In genomic region chr2:168915433-168916328, GRCh38 we compare ENCODE assay signal across 32 cellular contexts. TPM values are rescaled to one million over a fixed set of nuclear protein-coding genes. Genes with fewer than 3 reads are reported as not detected.
DNase-seq lines count a peak whose midpoint lies in the region; ATAC-seq, FAIRE-seq and TF ChIP-seq lines count a peak whose summit lies in the region.
"Had no signal": no experiment of that assay in that cellular context is flagged by ENCODE, and none has a peak within 500 bp of the region (broad histone marks: within the 10 kb centered on the region; RNA-seq: fewer than 3 reads in every experiment).

No MANE protein-coding gene starts in this region.

- intact Hi-C loops in GM12878 (cut with micrococcal nuclease; ENCODE audit: unreplicated experiment) = no loop called here

- H3K27me3 ChIP-seq in GM12878 (replicated peaks in 1 of 2; ENCODE audit: control insufficient read depth in 2 of 2, insufficient read depth in 2 of 2, low read length in 1 of 2) = peaks cover 5 to 11% of the 10 kb centered on the region in 2 experiments; a peak in 3 of 4 replicates
- H3K27me3 ChIP-seq: BLaER1 treated with 17β-estradiol and CSF1 and Interleukin-3, amounts not matched to agents 10 nM and 100 nM; body of pancreas; neural progenitor cell; sigmoid colon; testis had no signal

- H3K9me3 ChIP-seq in GM12878 (replicated peaks; ENCODE audit: control insufficient read depth, insufficient read depth, low read length) = no peaks in the 10 kb centered on the region
- H3K9me3 ChIP-seq: body of pancreas, sigmoid colon, testis had no signal

- no peaks in the 10 kb centered on the region for H4K20me1 ChIP-seq in GM12878 (ENCODE audit: control insufficient read depth, insufficient read depth)
- H4K20me1 ChIP-seq: BLaER1 treated with 17β-estradiol and CSF1 and Interleukin-3, amounts not matched to agents 10 nM and 100 nM had no signal

- H3K9ac ChIP-seq in GM12878 (ENCODE audit: control insufficient read depth, insufficient read depth, low read length) = no peak overlapping the region
- H3K9ac ChIP-seq: BLaER1 treated with 17β-estradiol and CSF1 and Interleukin-3, amounts not matched to agents 10 nM and 100 nM; neural progenitor cell had no signal

- H3K27me3 Mint-ChIP-seq in stimulated activated naive CD8-positive, alpha-beta T cell treated with anti-CD3 and anti-CD28 coated beads, Interleukin-15, amount 100 ng/mL, for 72 hours = peaks cover 42% of the 10 kb centered on the region

- no peaks in the 10 kb centered on the region for H3K36me3 ChIP-seq in GM12878 (ENCODE audit: control insufficient read depth in 2 of 2, insufficient read depth in 2 of 2, low read length in 1 of 2)
- H3K36me3 ChIP-seq: BLaER1 treated with 17β-estradiol and CSF1 and Interleukin-3, amounts not matched to agents 10 nM and 100 nM; sigmoid colon; WERI-Rb-1 had no signal

- no peak overlapping the region for H3K4me3 Mint-ChIP-seq in stimulated activated naive CD8-positive, alpha-beta T cell treated with anti-CD3 and anti-CD28 coated beads, Interleukin-15, amount 100 ng/mL, for 72 hours
- H3K4me3 Mint-ChIP-seq: immature natural killer cell; memory B cell; neural progenitor cell; stimulated activated naive B cell treated with anti-CD40 and anti-IgM and Interleukin-4, amounts not matched to agents 10 μg/mL and 1 μg/mL and 100 μg/mL, for 72 hours had no signal

- DNase-seq in activated naive CD4-positive, alpha-beta T cell treated with anti-CD3 and anti-CD28 coated beads, Interleukin-2, amount 50 U/mL, for 72 hours (ENCODE audit: low spot score in 2 of 2) = no peak
- no peak for DNase-seq in activated naive CD4-positive, alpha-beta T cell treated with anti-CD3 and anti-CD28 coated beads, Interleukin-2, amount 50 U/mL, for 16 hours
- peak; percentile 76 for DNase-seq in NCI-H2171 (lab: John Stamatoyannopoulos, UW)
- DNase-seq in GM12878 (ENCODE audit: low read depth, low spot score) = no peak
- DNase-seq in stimulated activated naive CD8-positive, alpha-beta T cell treated with anti-CD3 and anti-CD28 coated beads, Interleukin-15, amount 100 ng/mL, for 72 hours = no peak
- no peak for DNase-seq in SKM-1 (lab: John Stamatoyannopoulos, UW; ENCODE audit: unreplicated experiment)
- DNase-seq: activated CD8-positive, alpha-beta memory T cell treated with anti-CD3 and anti-CD28 coated beads, Interleukin-2, amount 50 U/mL, for 4 hours; activated gamma-delta T cell; body of pancreas; EL; hypothalamus; immature natural killer cell; NCI-H1048; NCI-H187; NK-92 treated with Interleukin-12 subunit alpha and Interleukin-12 subunit beta, amount 100 ng/mL, for 24 hours; SHP77; sigmoid colon; stimulated activated CD4-positive, alpha-beta T cell treated with anti-CD3 and anti-CD28 coated beads, Interleukin-4, amount 100 ng/mL, for 4 hours; stimulated activated naive B cell treated with anti-CD40 and anti-IgM and Interleukin-4, amounts not matched to agents 10 μg/mL and 1 μg/mL and 100 μg/mL, for 72 hours; T-helper 9 cell; testis; WERI-Rb-1 had no signal

- peaks cover 16% of the 10 kb centered on the region for H3K4me1 Mint-ChIP-seq in stimulated activated naive CD8-positive, alpha-beta T cell treated with anti-CD3 and anti-CD28 coated beads, Interleukin-15, amount 100 ng/mL, for 72 hours
- H3K4me1 Mint-ChIP-seq: memory B cell had no signal

- RAD21 ChIA-PET in GM12878 (lab: Charles Lee; ENCODE audit: unreplicated experiment) = no interaction called here

- no peaks in the 10 kb centered on the region for H3K79me2 ChIP-seq in GM12878 (ENCODE audit: control insufficient read depth, insufficient read depth, low read length)

- no peak for TF ChIP-seq POLR2A in GM12878 (IDR thresholded peaks at IDR 0.05; ENCODE audit: low read depth, low read length)

- WGBS in GM12878 (ENCODE audit: insufficient coverage, insufficient replicate concordance, low lambda C conversion rate, missing lambda C conversion rate) = 89% methylated on average over 3 of the region's 3 CpGs

- POLR2A ChIA-PET in GM12878 (lab: Charles Lee) = no interaction called here

- H3K4me2 ChIP-seq in GM12878 (ENCODE audit: control insufficient read depth, insufficient read depth) = no peak overlapping the region
- H3K4me2 ChIP-seq: BLaER1 treated with 17β-estradiol and CSF1 and Interleukin-3, amounts not matched to agents 10 nM and 100 nM; neural progenitor cell had no signal

- no TSS peak for BruUV-seq in GM12878 (replicated peaks; lab: Mats Ljungman, UMichigan)

- no peak overlapping the region for H3K27ac Mint-ChIP-seq in activated naive CD4-positive, alpha-beta T cell treated with anti-CD3 and anti-CD28 coated beads, Interleukin-2, amount 50 U/mL, for 72 hours
- H3K27ac Mint-ChIP-seq in stimulated activated naive CD8-positive, alpha-beta T cell treated with anti-CD3 and anti-CD28 coated beads, Interleukin-15, amount 100 ng/mL, for 72 hours = no peak overlapping the region
- H3K27ac Mint-ChIP-seq: immature natural killer cell; memory B cell; neural progenitor cell; stimulated activated naive B cell treated with anti-CD40 and anti-IgM and Interleukin-4, amounts not matched to agents 10 μg/mL and 1 μg/mL and 100 μg/mL, for 72 hours had no signal

- TF ChIP-seq RAD21 in GM12878 (IDR thresholded peaks at IDR 0.05; ENCODE audit: insufficient read depth, low read depth, low read length) = no peak

- peak; percentile 48 to 77 for ATAC-seq in activated naive CD4-positive, alpha-beta T cell treated with anti-CD3 and anti-CD28 coated beads, Interleukin-2, amount 50 U/mL, for 72 hours
- ATAC-seq in GM12878 (peak; percentile 22; the same call in 1 of the 3 replicates), GM18858 (IDR thresholded peaks at IDR 0.05; ENCODE audit: unreplicated experiment) (no peak), HG02759 (IDR thresholded peaks at IDR 0.05; ENCODE audit: unreplicated experiment) (no peak)
- peak; percentile 71 for ATAC-seq in stimulated activated naive CD8-positive, alpha-beta T cell treated with anti-CD3 and anti-CD28 coated beads, Interleukin-15, amount 100 ng/mL, for 72 hours
- ATAC-seq: body of pancreas; HepG2; stimulated activated naive B cell treated with anti-CD40 and anti-IgM and Interleukin-4, amounts not matched to agents 10 μg/mL and 1 μg/mL and 100 μg/mL, for 72 hours had no signal

- H3K36me3 Mint-ChIP-seq in activated naive CD4-positive, alpha-beta T cell treated with anti-CD3 and anti-CD28 coated beads, Interleukin-2, amount 50 U/mL, for 72 hours = peaks cover 0 to 10% of the 10 kb centered on the region in 2 donors
- H3K36me3 Mint-ChIP-seq: immature natural killer cell; memory B cell; neural progenitor cell; stimulated activated naive B cell treated with anti-CD40 and anti-IgM and Interleukin-4, amounts not matched to agents 10 μg/mL and 1 μg/mL and 100 μg/mL, for 72 hours had no signal

- H3K9me3 Mint-ChIP-seq in activated naive CD4-positive, alpha-beta T cell treated with anti-CD3 and anti-CD28 coated beads, Interleukin-2, amount 50 U/mL, for 72 hours = peaks cover 0 to 5% of the 10 kb centered on the region in 2 donors
- H3K9me3 Mint-ChIP-seq in stimulated activated naive CD8-positive, alpha-beta T cell treated with anti-CD3 and anti-CD28 coated beads, Interleukin-15, amount 100 ng/mL, for 72 hours = peaks cover 0 to 7% of the 10 kb centered on the region in 2 donors
- H3K9me3 Mint-ChIP-seq: immature natural killer cell; memory B cell; stimulated activated naive B cell treated with anti-CD40 and anti-IgM and Interleukin-4, amounts not matched to agents 10 μg/mL and 1 μg/mL and 100 μg/mL, for 72 hours had no signal

- no peak for TF ChIP-seq CTCF in GM12878 (IDR thresholded peaks at IDR 0.05 in 2 of 3, conservative IDR thresholded peaks at IDR 0.05 in 1 of 3; ENCODE audit: control insufficient read depth in 2 of 3, extremely low read depth in 1 of 3, insufficient read depth in 1 of 3, low read depth in 3 of 3, low read length in 3 of 3)

- SMC1A ChIA-PET in GM12878 (lab: Charles Lee; ENCODE audit: uncharacterized antibody, unreplicated experiment) = interaction anchor here (0.7 kb wide), 1 partner anchor 215 kb away, joined by 3 read pairs; no protein-coding TSS in a partner anchor

- H3K4me3 ChIP-seq in GM12878 = no peak overlapping the region
- H3K4me3 ChIP-seq: BLaER1 treated with 17β-estradiol and CSF1 and Interleukin-3, amounts not matched to agents 10 nM and 100 nM; body of pancreas; neural progenitor cell; sigmoid colon; testis had no signal

- CTCF ChIA-PET in GM12878 (lab: Yijun Ruan, JAX) = interaction anchor here (2.0 kb wide), 1 partner anchor 142 kb away, joined by 7 read pairs; no protein-coding TSS in a partner anchor

- no peak for FAIRE-seq in GM12878 (lab: Jason Lieb, UNC)
- FAIRE-seq: GM12892, HepG2, urothelium cell line had no signal

- H2AFZ ChIP-seq in GM12878 (ENCODE audit: control insufficient read depth, low read depth, low read length) = no peak overlapping the region
- H2AFZ ChIP-seq: neural progenitor cell had no signal

- H3K27ac ChIP-seq in GM12878 (ENCODE audit: control insufficient read depth, insufficient read depth) = no peak overlapping the region
- H3K27ac ChIP-seq: BLaER1 treated with 17β-estradiol and CSF1 and Interleukin-3, amounts not matched to agents 10 nM and 100 nM; body of pancreas; neural progenitor cell; sigmoid colon; testis; WERI-Rb-1 had no signal

- no peak for TF ChIP-seq EP300 in GM12878 (IDR thresholded peaks at IDR 0.05; ENCODE audit: borderline replicate concordance in 1 of 2, control insufficient read depth in 1 of 2, low read depth in 2 of 2, low read length in 2 of 2)

- in situ Hi-C loops in GM12878 (cut with MboI) = loop anchor here (5.0 kb wide), 1 partner anchor 138 kb away; no protein-coding TSS in a partner anchor

- H3K4me1 ChIP-seq in GM12878 (ENCODE audit: control insufficient read depth, insufficient read depth, low read length) = no peaks in the 10 kb centered on the region
- H3K4me1 ChIP-seq: BLaER1 treated with 17β-estradiol and CSF1 and Interleukin-3, amounts not matched to agents 10 nM and 100 nM; sigmoid colon; testis had no signal

RNA-seq across cellular contexts. Expression of gene G6PC2, which starts 14.6 kb away (rescaled TPM):
- total RNA-seq in activated naive CD4-positive, alpha-beta T cell treated with anti-CD3 and anti-CD28 coated beads, Interleukin-2, amount 50 U/mL, for 72 hours = not detected
- total RNA-seq in GM12878 (2013; cell fraction: nucleolus; rRNA removed) = not detected in 2 replicates
- total RNA-seq in GM12878 (2014; rRNA removed) (not detected in 2 replicates), GM12878 (2014; rRNA removed; fragmentation: Illumina TruSeq; extraction: Trizol) (not detected in 2 replicates), GM12878 (2021) (not detected in 2 replicates)
- polyA plus RNA-seq in GM12878 (2011; ENCODE audit: low read depth) = not detected
- polyA plus RNA-seq in GM12878 (2011; rRNA removed) (not detected in 2 replicates), GM12878 (2014; fragmentation: Illumina TruSeq; extraction: Trizol) (not detected in 2 replicates), GM12878 (2014; fragmentation: Nextera tagmentation; extraction: Ambion mirVana) (not detected), GM12878 (2014; rRNA removed) (not detected in 2 replicates), GM12878 (2016; fragmentation: Nextera tagmentation; extraction: Ambion mirVana) (not detected)
- not detected in 2 replicates for polyA plus RNA-seq in GM12878 (2011; cell fraction: cytosol; rRNA removed)
- not detected in 2 replicates for polyA plus RNA-seq in GM12878 (2011; cell fraction: nucleus; rRNA removed)
- not detected in 2 replicates for polyA plus RNA-seq in GM12878 (2012)
- not detected in 2 replicates for polyA minus RNA-seq in GM12878 (2011; rRNA and poly(A)+ RNA removed)
- polyA minus RNA-seq in GM12878 (2011; cell fraction: cytosol; rRNA and poly(A)+ RNA removed) = not detected in 2 replicates
- polyA minus RNA-seq in GM12878 (2011; cell fraction: nucleus; rRNA and poly(A)+ RNA removed) = not detected in 2 replicates
- total RNA-seq: H4, HepG2, sigmoid colon had no signal
- polyA plus RNA-seq: AG04450, HepG2, immature natural killer cell had no signal

RNA-seq across cellular contexts. Expression of gene SPC25, which starts 25.5 kb away (rescaled TPM):
- total RNA-seq in activated naive CD4-positive, alpha-beta T cell treated with anti-CD3 and anti-CD28 coated beads, Interleukin-2, amount 50 U/mL, for 72 hours = 10 to 100 TPM; 28.5 to 50.5 TPM
- total RNA-seq in GM12878 (2013; cell fraction: nucleolus; rRNA removed) = 10.4 and 11.6 TPM in 2 replicates
- total RNA-seq in GM12878 (2014; rRNA removed) (19.7 and 22.2 TPM in 2 replicates), GM12878 (2014; rRNA removed; fragmentation: Illumina TruSeq; extraction: Trizol) (20.9 and 23.1 TPM in 2 replicates), GM12878 (2021) (18.7 and 22.8 TPM in 2 replicates)
- 10.3 TPM for polyA plus RNA-seq in GM12878 (2011; ENCODE audit: low read depth)
- polyA plus RNA-seq in GM12878 (2011; rRNA removed) (31.6 and 39.9 TPM in 2 replicates), GM12878 (2014; fragmentation: Illumina TruSeq; extraction: Trizol) (32.5 and 38.5 TPM in 2 replicates), GM12878 (2014; fragmentation: Nextera tagmentation; extraction: Ambion mirVana) (10 to 100 TPM; 32.8 to 42.7 TPM), GM12878 (2014; rRNA removed) (17.9 and 23.1 TPM in 2 replicates), GM12878 (2016; fragmentation: Nextera tagmentation; extraction: Ambion mirVana) (10 to 100 TPM; 48.3 to 61.5 TPM)
- polyA plus RNA-seq in GM12878 (2011; cell fraction: cytosol; rRNA removed) = 11.1 and 14.1 TPM in 2 replicates
- 5.8 and 9.3 TPM in 2 replicates for polyA plus RNA-seq in GM12878 (2011; cell fraction: nucleus; rRNA removed)
- 14.2 and 16.8 TPM in 2 replicates for polyA plus RNA-seq in GM12878 (2012)
- 8.3 and 13.2 TPM in 2 replicates for polyA minus RNA-seq in GM12878 (2011; rRNA and poly(A)+ RNA removed)
- 2.7 and 7.2 TPM in 2 replicates for polyA minus RNA-seq in GM12878 (2011; cell fraction: cytosol; rRNA and poly(A)+ RNA removed)
- 11.2 and 21.8 TPM in 2 replicates for polyA minus RNA-seq in GM12878 (2011; cell fraction: nucleus; rRNA and poly(A)+ RNA removed)
- total RNA-seq: body of pancreas had no signal

Comparison
In these comparisons a context has a peak if more than half of its experiments do, and no peak if none do; other contexts are left out.
1. ATAC-seq: peak in activated naive CD4-positive, alpha-beta T cell treated with anti-CD3 and anti-CD28 coated beads, Interleukin-2, amount 50 U/mL, for 72 hours (2 of 2), GM12878 (single experiment) and stimulated activated naive CD8-positive, alpha-beta T cell treated with anti-CD3 and anti-CD28 coated beads, Interleukin-15, amount 100 ng/mL, for 72 hours (single experiment); none in GM18858 (single experiment) and HG02759 (single experiment).